ENCODE assay signal across 25 cellular contexts in genomic region chr4:142718981-142719380, GRCh38.
"Had no signal": no experiment of that assay in that cellular context is flagged by ENCODE, and none has a peak within 500 bp of the region (broad histone marks: within the 10 kb centered on the region; RNA-seq: fewer than 3 reads in every experiment).

No MANE protein-coding gene starts in this region.

- H3K4me1 Mint-ChIP-seq: activated CD8-positive, alpha-beta memory T cell treated with anti-CD3 and anti-CD28 coated beads, Interleukin-2, amount 10 ng/mL, durations not matched to agents 7 days and 5 days had no signal

- H3K9me3 ChIP-seq: adrenal gland, breast epithelium, MG63, Peyer's patch had no signal

- H3K9me3 Mint-ChIP-seq: activated T-cell treated with anti-CD3 and anti-CD28 coated beads, Interleukin-2, amount 50 U/mL, for 24 hours had no signal

- H3K4me3 ChIP-seq: adrenal gland, breast epithelium, MG63, Peyer's patch had no signal

- H3K27ac Mint-ChIP-seq: activated CD8-positive, alpha-beta memory T cell treated with anti-CD3 and anti-CD28 coated beads, Interleukin-2, amount 10 ng/mL, durations not matched to agents 7 days and 5 days; activated naive CD8-positive, alpha-beta T cell treated with anti-CD3 and anti-CD28 coated beads, Interleukin-2, amount 10 ng/mL, durations not matched to agents 7 days and 5 days; activated T-cell treated with anti-CD3 and anti-CD28 coated beads, Interleukin-2, amount 50 U/mL, for 24 hours; activated T-helper 1 cell treated with anti-CD3 and anti-CD28 coated beads, Interleukin-12 subunit alpha, Interleukin-12 subunit beta, Interleukin-2, Interleukin-4 antibody, amounts not matched to agents 30 ng/mL and 10 ng/mL and 1 ng/mL, durations not matched to agents 14 hours and 24 hours and 36 hours; T-helper 1 cell treated with Interleukin-12 subunit alpha and Interleukin-12 subunit beta and Interleukin-4 antibody, amounts not matched to agents 30 μg/mL and 1 μg/mL, for 36 hours had no signal

- ATAC-seq: activated CD8-positive, alpha-beta memory T cell treated with anti-CD3 and anti-CD28 coated beads, Interleukin-2, amount 10 ng/mL, durations not matched to agents 7 days and 5 days had no signal

- H3K4me3 Mint-ChIP-seq: activated CD8-positive, alpha-beta memory T cell treated with anti-CD3 and anti-CD28 coated beads, Interleukin-2, amount 10 ng/mL, durations not matched to agents 7 days and 5 days; activated naive CD8-positive, alpha-beta T cell treated with anti-CD3 and anti-CD28 coated beads, Interleukin-2, amount 10 ng/mL, durations not matched to agents 7 days and 5 days; activated T-cell treated with anti-CD3 and anti-CD28 coated beads, Interleukin-2, amount 50 U/mL, for 24 hours; activated T-helper 1 cell treated with anti-CD3 and anti-CD28 coated beads, Interleukin-12 subunit alpha, Interleukin-12 subunit beta, Interleukin-2, Interleukin-4 antibody, amounts not matched to agents 30 ng/mL and 10 ng/mL and 1 ng/mL, durations not matched to agents 14 hours and 24 hours and 36 hours; T-helper 1 cell treated with Interleukin-12 subunit alpha and Interleukin-12 subunit beta and Interleukin-4 antibody, amounts not matched to agents 30 μg/mL and 1 μg/mL, for 36 hours had no signal

- H3K4me1 ChIP-seq: adrenal gland, breast epithelium, Peyer's patch had no signal

- H3K4me2 ChIP-seq: KMS-11 had no signal

- H3K27ac ChIP-seq: adrenal gland, breast epithelium, KMS-11, Peyer's patch, RWPE1 had no signal

- H3K27me3 Mint-ChIP-seq: activated CD8-positive, alpha-beta memory T cell treated with anti-CD3 and anti-CD28 coated beads, Interleukin-2, amount 10 ng/mL, durations not matched to agents 7 days and 5 days; activated naive CD8-positive, alpha-beta T cell treated with anti-CD3 and anti-CD28 coated beads, Interleukin-2, amount 10 ng/mL, durations not matched to agents 7 days and 5 days; activated T-cell treated with anti-CD3 and anti-CD28 coated beads, Interleukin-2, amount 50 U/mL, for 24 hours had no signal

- H3K36me3 ChIP-seq: adrenal gland, breast epithelium, MG63, Peyer's patch had no signal

- H3K27me3 ChIP-seq: adrenal gland, breast epithelium, MG63, Peyer's patch had no signal

- DNase-seq: activated CD4-positive, alpha-beta T cell treated with anti-CD3 and anti-CD28 coated beads for 4 hours; activated CD8-positive, alpha-beta memory T cell treated with anti-CD3 and anti-CD28 coated beads, Interleukin-2, amount 10 ng/mL, durations not matched to agents 7 days and 5 days; activated effector memory CD4-positive, alpha-beta T cell treated with Interleukin-2 at 50 U/mL for 16 hours; activated naive CD4-positive, alpha-beta T cell; activated naive CD8-positive, alpha-beta T cell treated with anti-CD3 and anti-CD28 coated beads, Interleukin-2, amount 10 ng/mL, durations not matched to agents 7 days and 5 days; activated T-cell treated with anti-CD3 and anti-CD28 coated beads, Interleukin-2, amount 50 U/mL, for 24 hours; adrenal gland; anterior cingulate cortex; central memory CD4-positive, alpha-beta T cell; MG63; MV-4-11; NCI-H1092 treated with DMSO at 0.1 percent for 48 hours; NCI-H1417 treated with DMSO at 0.1 percent for 48 hours; NCI-H1694; NCI-H2029 treated with DMSO at 0.1 percent for 48 hours; NCI-H345; NCI-H510A; NCI-H526 treated with DMSO at 0.1 percent for 48 hours; Peyer's patch; SHP77 treated with DMSO at 0.1 percent for 48 hours had no signal
